ENCODE assay signal across 23 cellular contexts in the genomic region with DNA sequence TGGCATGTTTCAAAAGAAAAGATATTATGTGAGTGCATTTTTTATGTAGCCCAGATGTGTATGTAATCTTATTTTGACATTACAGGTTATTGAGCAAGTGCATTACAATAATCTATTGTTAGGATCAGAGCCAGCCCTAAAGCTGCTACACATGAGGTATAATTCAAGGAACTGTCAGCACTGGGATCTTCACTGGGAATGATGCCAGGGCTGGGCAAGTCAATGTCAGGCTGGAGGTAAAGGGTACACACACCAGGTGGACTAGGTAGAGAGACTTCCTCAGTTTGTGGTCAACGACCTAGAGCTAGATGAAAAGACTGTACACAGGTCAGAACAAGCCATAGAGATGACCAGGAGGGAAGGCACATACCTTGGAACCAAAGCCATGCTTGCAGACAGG. TPM values are rescaled to one million over a fixed set of nuclear protein-coding genes. Genes with fewer than 3 reads are reported as not detected.
DNase-seq lines count a peak whose midpoint lies in the region; ATAC-seq, FAIRE-seq and TF ChIP-seq lines count a peak whose summit lies in the region.
"Had no signal": no experiment of that assay in that cellular context is flagged by ENCODE, and none has a peak within 500 bp of the region (broad histone marks: within the 10 kb centered on the region; RNA-seq: fewer than 3 reads in every experiment).

No MANE protein-coding gene starts in this region.

- H3K79me2 ChIP-seq in Karpas-422 (ENCODE audit: low read length), result no peaks in the 10 kb centered on the region

- TF ChIP-seq EP300 in suprapubic skin (IDR thresholded peaks at IDR 0.05), result no peak

- peak; percentile 36 for FAIRE-seq in bronchial epithelial cell (lab: Jason Lieb, UNC)
- FAIRE-seq: GM12892, H54, small intestine had no signal

- H3K9me3 ChIP-seq in suprapubic skin (no peaks in the 10 kb centered on the region), Karpas-422 (ENCODE audit: low read length) (no peaks in the 10 kb centered on the region)
- no peaks in the 10 kb centered on the region for H3K9me3 ChIP-seq in CD4-positive, alpha-beta T cell (ENCODE audit: control insufficient read depth, low read length)
- H3K9me3 ChIP-seq: colonic mucosa, left ventricle myocardium inferior, thyroid gland had no signal

- intact Hi-C loops in CD4-positive, alpha-beta T cell (cut with DNase I, micrococcal nuclease), result no loop called here

- H2AFZ ChIP-seq in Karpas-422 (ENCODE audit: low read length), result no peak overlapping the region

- H3K4me3 ChIP-seq in bronchial epithelial cell (ENCODE audit: low read depth, low read length) (no peak overlapping the region), suprapubic skin (no peak overlapping the region), Karpas-422 (ENCODE audit: low read length) (no peak overlapping the region)
- H3K4me3 ChIP-seq: colonic mucosa, left ventricle myocardium inferior, thyroid gland had no signal

- no peak overlapping the region for H3K4me2 ChIP-seq in Karpas-422 (ENCODE audit: low read depth, low read length, poor library complexity, severe bottlenecking)

- no peak overlapping the region for H3K4me3 Mint-ChIP-seq in CD4-positive, alpha-beta T cell
- H3K4me3 Mint-ChIP-seq: activated naive CD8-positive, alpha-beta T cell; activated T-helper 1 cell treated with anti-CD3 and anti-CD28 coated beads, Interleukin-12 subunit alpha, Interleukin-12 subunit beta, Interleukin-2, Interleukin-4 antibody, amounts not matched to agents 30 ng/mL and 10 ng/mL and 1 ng/mL, durations not matched to agents 14 hours and 24 hours and 36 hours; CD4-positive, CD25-positive, alpha-beta regulatory T cell; neural crest cell had no signal

- no peaks in the 10 kb centered on the region for H3K36me3 ChIP-seq in bronchial epithelial cell (ENCODE audit: control insufficient read depth, insufficient read depth, low read length)
- H3K36me3 ChIP-seq in suprapubic skin, result no peaks in the 10 kb centered on the region
- no peaks in the 10 kb centered on the region for H3K36me3 ChIP-seq in Karpas-422 (ENCODE audit: insufficient read depth, low read length)
- H3K36me3 ChIP-seq: colonic mucosa, left ventricle myocardium inferior, thyroid gland had no signal

- TF ChIP-seq CTCF in bronchial epithelial cell (IDR thresholded peaks at IDR 0.05; ENCODE audit: insufficient read depth, low read length, severe bottlenecking), result no peak
- TF ChIP-seq CTCF in suprapubic skin (IDR thresholded peaks at IDR 0.05), result no peak
- no peak for TF ChIP-seq CTCF in CD4-positive, alpha-beta T cell (IDR thresholded peaks at IDR 0.05)

- 17% methylated on average over 1 of the region's 1 CpG for WGBS in suprapubic skin

- H3K27ac Mint-ChIP-seq in CD4-positive, alpha-beta T cell, result no peak overlapping the region
- H3K27ac Mint-ChIP-seq: activated naive CD8-positive, alpha-beta T cell; activated T-helper 1 cell treated with anti-CD3 and anti-CD28 coated beads, Interleukin-12 subunit alpha, Interleukin-12 subunit beta, Interleukin-2, Interleukin-4 antibody, amounts not matched to agents 30 ng/mL and 10 ng/mL and 1 ng/mL, durations not matched to agents 14 hours and 24 hours and 36 hours had no signal

- peaks cover 18% of the 10 kb centered on the region for H3K4me1 ChIP-seq in suprapubic skin
- peaks cover 12% of the 10 kb centered on the region for H3K4me1 ChIP-seq in Karpas-422 (ENCODE audit: low read length)
- H3K4me1 ChIP-seq: colonic mucosa, thyroid gland had no signal

- no peak for TF ChIP-seq POLR2A in suprapubic skin (IDR thresholded peaks at IDR 0.05)

- no peaks in the 10 kb centered on the region for H3K9me3 Mint-ChIP-seq in CD4-positive, alpha-beta T cell
- H3K9me3 Mint-ChIP-seq: activated T-helper 1 cell treated with anti-CD3 and anti-CD28 coated beads, Interleukin-12 subunit alpha, Interleukin-12 subunit beta, Interleukin-2, Interleukin-4 antibody, amounts not matched to agents 30 ng/mL and 10 ng/mL and 1 ng/mL, durations not matched to agents 14 hours and 24 hours and 36 hours; CD4-positive, CD25-positive, alpha-beta regulatory T cell had no signal

- H3K9me2 ChIP-seq in Karpas-422 (replicated peaks; ENCODE audit: insufficient read depth, low read length), result no peaks in the 10 kb centered on the region

- H3K4me1 Mint-ChIP-seq in CD4-positive, alpha-beta T cell (ENCODE audit: low read depth), result no peaks in the 10 kb centered on the region
- H3K4me1 Mint-ChIP-seq: CD4-positive, CD25-positive, alpha-beta regulatory T cell; neural crest cell had no signal

- CTCF ChIA-PET in CD4-positive, alpha-beta T cell (lab: Charles Lee), result no interaction called here

- POLR2A ChIA-PET in CD4-positive, alpha-beta T cell (lab: Charles Lee), result no interaction called here

- H3K27ac ChIP-seq in suprapubic skin (peak overlapping the region; percentile 24), Karpas-422 (ENCODE audit: low read length) (no peak overlapping the region)
- H3K27ac ChIP-seq in CD4-positive, alpha-beta T cell (ENCODE audit: low read depth, low read length), result no peak overlapping the region
- H3K27ac ChIP-seq: colonic mucosa, left ventricle myocardium inferior, thyroid gland had no signal

- H3K27me3 Mint-ChIP-seq in CD4-positive, alpha-beta T cell, result no peaks in the 10 kb centered on the region

- no peak for ATAC-seq in CD4-positive, alpha-beta T cell (ENCODE audit: poor library complexity)

- no peaks in the 10 kb centered on the region for H3K36me3 Mint-ChIP-seq in CD4-positive, alpha-beta T cell (ENCODE audit: low read depth)
- H3K36me3 Mint-ChIP-seq: activated naive CD8-positive, alpha-beta T cell; CD4-positive, CD25-positive, alpha-beta regulatory T cell had no signal

- peak; percentile 8 for DNase-seq in NCI-H82 (lab: John Stamatoyannopoulos, UW)
- no peak for DNase-seq in NCI-H82 treated with DMSO at 0.1 percent for 48 hours (lab: John Stamatoyannopoulos, UW; ENCODE audit: unreplicated experiment)
- DNase-seq in NCI-H69 (lab: John Stamatoyannopoulos, UW), result peak; percentile 88
- peak; percentile 55 for DNase-seq in bronchial epithelial cell (ENCODE audit: low read depth)
- no peak for DNase-seq in suprapubic skin (ENCODE audit: low spot score in 2 of 2)
- DNase-seq in Karpas-422, result no peak
- no peak for DNase-seq in CD4-positive, alpha-beta T cell
- DNase-seq in hypothalamus (lab: John Stamatoyannopoulos, UW), result no peak
- DNase-seq: CD4-positive, CD25-positive, alpha-beta regulatory T cell; colonic mucosa; DND-41; head of caudate nucleus; KBM-7; left ventricle myocardium inferior; NK-92 treated with Interleukin-12 subunit alpha and Interleukin-12 subunit beta, amount 100 ng/mL, for 24 hours; small intestine; stimulated activated naive CD4-positive, alpha-beta T cell treated with Interleukin-2 at 50 U/mL for 16 hours; thyroid gland had no signal

- no peaks in the 10 kb centered on the region for H4K20me1 ChIP-seq in Karpas-422 (ENCODE audit: insufficient read depth, low read depth, low read length)

- no peak overlapping the region for H3K9ac ChIP-seq in Karpas-422 (ENCODE audit: low read length)

- H3K27me3 ChIP-seq in bronchial epithelial cell (ENCODE audit: control insufficient read depth, insufficient read depth, low read length) (no peaks in the 10 kb centered on the region), suprapubic skin (no peaks in the 10 kb centered on the region), Karpas-422 (ENCODE audit: low read length) (no peaks in the 10 kb centered on the region)
- no peaks in the 10 kb centered on the region for H3K27me3 ChIP-seq in CD4-positive, alpha-beta T cell (ENCODE audit: control insufficient read depth, insufficient read depth, low read length)
- H3K27me3 ChIP-seq: colonic mucosa, thyroid gland had no signal

RNA-seq across cellular contexts. Expression of a gene that starts 15.4 kb away (rescaled TPM):
- total RNA-seq in bronchial epithelial cell (under 0.01 and 0.26 TPM in 2 replicates), suprapubic skin (1 to 10 TPM in 3 of 4 donors, under 1 TPM in 1; 0.45 to 5.0 (median 1.8) TPM)
- 0.63 and 1.7 TPM in 2 replicates for total RNA-seq in Karpas-422 (2014; rRNA removed; shearing (Covaris generic); ENCODE audit: low replicate concordance)
- under 1 TPM; 0.19 to 0.45 TPM for total RNA-seq in CD4-positive, alpha-beta T cell

Comparison
In these comparisons a context has a peak if more than half of its experiments do, and no peak if none do; other contexts are left out.
1. DNase-seq: peak in NCI-H82 (single experiment), NCI-H69 (single experiment) and bronchial epithelial cell (single experiment); none in NCI-H82 treated with DMSO at 0.1 percent for 48 hours (single experiment), suprapubic skin (0 of 2), Karpas-422 (single experiment), CD4-positive, alpha-beta T cell (0 of 10) and hypothalamus (0 of 51).